Comparison of ENCODE assay signal across 8 cellular contexts in the genomic region with DNA sequence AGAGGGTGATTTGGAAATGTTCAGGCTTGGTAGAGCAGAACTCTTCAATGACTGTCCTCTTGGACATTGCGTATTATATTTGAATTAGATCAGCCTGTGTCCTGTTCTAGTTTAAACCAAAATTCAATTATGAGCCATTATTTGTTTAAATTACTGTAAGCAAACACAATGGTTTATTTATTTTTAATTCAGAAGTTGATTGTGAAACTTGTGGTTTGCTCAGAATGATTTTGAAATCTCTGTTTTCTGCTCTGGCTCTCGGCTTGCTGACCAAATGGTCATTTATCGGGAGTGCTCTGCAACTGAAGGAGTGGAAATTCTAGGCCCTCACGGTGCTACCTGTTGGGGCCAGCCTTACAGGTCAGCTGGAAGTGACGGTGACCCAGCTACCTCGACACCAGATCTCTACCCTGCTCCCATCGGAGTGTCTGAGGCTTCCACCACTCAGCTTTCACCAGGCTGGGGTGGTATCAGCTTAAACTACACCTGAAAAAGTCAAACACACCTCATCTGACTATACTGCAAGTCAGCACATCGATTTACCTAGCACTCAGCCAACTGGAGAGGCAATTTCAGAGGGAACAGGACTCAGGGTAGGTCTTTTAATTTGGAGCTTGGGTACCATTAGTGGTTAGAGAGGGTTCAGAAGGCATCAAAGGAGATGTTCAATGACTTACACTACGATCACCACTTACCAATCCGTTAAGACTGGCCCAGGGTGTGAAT. TPM values are rescaled to one million over a fixed set of nuclear protein-coding genes. Genes with fewer than 3 reads are reported as not detected.
DNase-seq lines count a peak whose midpoint lies in the region; ATAC-seq and TF ChIP-seq lines count a peak whose summit lies in the region.

No MANE protein-coding gene starts in this region.

- peak overlapping the region; percentile 80 for H3K4me3 Mint-ChIP-seq in activated CD8-positive, alpha-beta T cell treated with anti-CD3 and anti-CD28 coated beads for 36 hours

- H3K9me3 Mint-ChIP-seq in activated CD8-positive, alpha-beta T cell treated with anti-CD3 and anti-CD28 coated beads for 36 hours = no peaks in the 10 kb centered on the region

- H3K27ac Mint-ChIP-seq in activated CD8-positive, alpha-beta T cell treated with anti-CD3 and anti-CD28 coated beads for 36 hours = peak overlapping the region; percentile 91

- POLR2A ChIA-PET in activated CD8-positive, alpha-beta T cell treated with anti-CD3 and anti-CD28 coated beads for 36 hours (lab: Charles Lee) = interaction anchor here (0.5 to 3.0 kb wide), 8 partner anchors 8 to 92 kb away, joined by 3 to 41 read pairs (median 5); a partner anchor contains a TSS

- WGBS in gastroesophageal sphincter (ENCODE audit: low coverage in 1 of 2), 2 donors = 69 to 73% methylated on average over 5 to 10 of the region's 10 CpGs
- WGBS in sigmoid colon, 2 donors = 40 to 55% methylated on average over 10 of the region's 10 CpGs

- intact Hi-C loops in activated CD8-positive, alpha-beta T cell treated with anti-CD3 and anti-CD28 coated beads for 36 hours (cut with micrococcal nuclease) = no loop called here
- intact Hi-C loops in sigmoid colon (cut with DNase I) = no loop called here

- H3K4me1 ChIP-seq in gastroesophageal sphincter = peaks cover 0 to 14% (median 5%) of the 10 kb centered on the region in 3 donors
- H3K4me1 ChIP-seq in sigmoid colon = peaks cover 3 to 8% (median 5%) of the 10 kb centered on the region in 4 donors

- peaks cover 5% of the 10 kb centered on the region for H3K36me3 Mint-ChIP-seq in activated CD8-positive, alpha-beta T cell treated with anti-CD3 and anti-CD28 coated beads for 36 hours (ENCODE audit: low read depth)

- H3K9me3 ChIP-seq in gastroesophageal sphincter = no peaks in the 10 kb centered on the region
- H3K9me3 ChIP-seq in sigmoid colon = no peaks in the 10 kb centered on the region

- TF ChIP-seq CTCF in activated CD8-positive, alpha-beta T cell treated with anti-CD3 and anti-CD28 coated beads for 36 hours (IDR thresholded peaks at IDR 0.05) = no peak
- no peak for TF ChIP-seq CTCF in gastroesophageal sphincter (IDR thresholded peaks at IDR 0.05)
- TF ChIP-seq CTCF in sigmoid colon (IDR thresholded peaks at IDR 0.05) = no peak

- ATAC-seq in HG03439 (IDR thresholded peaks at IDR 0.05; ENCODE audit: unreplicated experiment) (peak; percentile 1), gastroesophageal sphincter (no peak), HG03521 (IDR thresholded peaks at IDR 0.05; ENCODE audit: unreplicated experiment) (no peak), GM21447 (IDR thresholded peaks at IDR 0.05; ENCODE audit: unreplicated experiment) (no peak)
- no peak for ATAC-seq in activated CD8-positive, alpha-beta T cell treated with anti-CD3 and anti-CD28 coated beads for 36 hours

- peak; percentile 24 for DNase-seq in COLO668 (lab: John Stamatoyannopoulos, UW; ENCODE audit: unreplicated experiment)
- no peak for DNase-seq in activated CD8-positive, alpha-beta T cell treated with anti-CD3 and anti-CD28 coated beads for 36 hours
- no peak for DNase-seq in sigmoid colon
- DNase-seq in activated gamma-delta T cell (lab: John Stamatoyannopoulos, UW) = no peak

- peaks cover 2% of the 10 kb centered on the region for H3K27me3 Mint-ChIP-seq in activated CD8-positive, alpha-beta T cell treated with anti-CD3 and anti-CD28 coated beads for 36 hours

- CTCF ChIA-PET in activated CD8-positive, alpha-beta T cell treated with anti-CD3 and anti-CD28 coated beads for 36 hours (lab: Charles Lee) = interaction anchor here (1.3 to 2.3 kb wide), 6 partner anchors 14 to 190 kb away, joined by 3 to 26 read pairs (median 6); no protein-coding TSS in a partner anchor

- H3K27me3 ChIP-seq in gastroesophageal sphincter (no peaks in the 10 kb centered on the region), sigmoid colon (no peaks in the 10 kb centered on the region)

- TF ChIP-seq EP300 in gastroesophageal sphincter (IDR thresholded peaks at IDR 0.05) = no peak
- TF ChIP-seq EP300 in sigmoid colon (IDR thresholded peaks at IDR 0.05) = no peak

- no peak for TF ChIP-seq POLR2A in gastroesophageal sphincter (IDR thresholded peaks at IDR 0.05)
- TF ChIP-seq POLR2A in sigmoid colon (IDR thresholded peaks at IDR 0.05) = no peak

- H3K27ac ChIP-seq in gastroesophageal sphincter (peak overlapping the region; percentile 67 to 96 (median 92)), sigmoid colon (peak overlapping the region; percentile 89 to 94 (median 90))

- peaks cover 22% of the 10 kb centered on the region for H3K4me1 Mint-ChIP-seq in activated CD8-positive, alpha-beta T cell treated with anti-CD3 and anti-CD28 coated beads for 36 hours (ENCODE audit: low read depth)

- no peaks in the 10 kb centered on the region for H3K36me3 ChIP-seq in gastroesophageal sphincter
- H3K36me3 ChIP-seq in sigmoid colon = no peaks in the 10 kb centered on the region

- H3K4me3 ChIP-seq in gastroesophageal sphincter (peak overlapping the region; percentile 48 to 75), sigmoid colon (peak overlapping the region; percentile 60 to 73 (median 64))

RNA-seq across cellular contexts. Expression of a gene that starts 36.8 kb away (rescaled TPM):
- total RNA-seq in activated CD8-positive, alpha-beta T cell treated with anti-CD3 and anti-CD28 coated beads for 36 hours = 10 to 100 TPM; 33.5 to 40.9 TPM
- total RNA-seq in gastroesophageal sphincter (10 to 100 TPM; 16.7 to 51.5 (median 26.8) TPM), sigmoid colon (10 to 100 TPM; 15.0 to 44.6 (median 17.9) TPM)
- 10 to 100 TPM; 13.2 to 16.4 (median 15.4) TPM for polyA plus RNA-seq in sigmoid colon
